14 cellular contexts compared by ENCODE assay signal in the genomic region with DNA sequence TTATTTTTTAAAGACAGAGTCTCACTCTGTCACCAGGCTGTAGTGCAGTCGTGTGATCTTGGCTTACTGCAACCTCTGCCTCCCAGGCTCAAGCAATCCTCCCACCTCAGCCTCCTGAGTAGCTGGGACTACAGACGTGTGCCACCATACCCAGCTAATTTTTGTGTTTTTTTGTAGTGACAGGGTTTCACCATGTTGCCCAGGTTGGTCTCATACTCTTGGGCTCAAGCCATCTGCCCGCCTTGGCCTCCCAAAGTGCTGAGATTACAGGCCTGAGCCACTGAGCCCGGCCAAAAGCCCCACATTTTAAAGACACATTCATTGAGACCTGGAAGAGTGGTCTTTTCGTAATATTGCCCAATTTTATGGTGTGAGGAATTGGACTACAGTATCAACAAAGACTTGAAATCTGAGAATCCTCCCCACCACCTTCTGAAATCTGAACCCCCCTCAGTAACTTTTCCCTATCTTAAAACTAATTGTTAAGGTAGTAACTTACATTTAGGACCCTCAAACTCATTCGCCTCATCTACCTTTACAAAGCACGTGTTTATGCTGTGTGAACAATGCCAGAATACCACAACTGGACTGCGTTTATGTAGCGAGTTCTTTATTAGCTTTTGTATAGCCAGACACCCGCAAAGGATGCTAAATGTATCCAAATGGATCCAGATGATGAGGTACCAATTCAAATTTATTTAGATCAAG. TPM values are rescaled to one million over a fixed set of nuclear protein-coding genes. Genes with fewer than 3 reads are reported as not detected.
DNase-seq lines count a peak whose midpoint lies in the region; ATAC-seq and TF ChIP-seq lines count a peak whose summit lies in the region.
"Had no signal": no experiment of that assay in that cellular context is flagged by ENCODE, and none has a peak within 500 bp of the region (broad histone marks: within the 10 kb centered on the region; RNA-seq: fewer than 3 reads in every experiment).

No MANE protein-coding gene starts in this region.

- peaks cover 80% of the 10 kb centered on the region for H3K4me1 Mint-ChIP-seq in neural progenitor cell

- H3K36me3 ChIP-seq in left ventricle myocardium inferior = no peaks in the 10 kb centered on the region
- H3K36me3 ChIP-seq in neural progenitor cell = no peaks in the 10 kb centered on the region
- H3K36me3 ChIP-seq: Peyer's patch had no signal

- H3K4me1 ChIP-seq in left ventricle myocardium inferior = peaks cover 90% of the 10 kb centered on the region
- peaks cover 78% of the 10 kb centered on the region for H3K4me1 ChIP-seq in neural progenitor cell

- no peaks in the 10 kb centered on the region for H3K27me3 ChIP-seq in left ventricle myocardium inferior (ENCODE audit: low read depth)
- H3K27me3 ChIP-seq in neural progenitor cell = peaks cover 7% of the 10 kb centered on the region
- H3K27me3 ChIP-seq: Peyer's patch had no signal

- H3F3A ChIP-seq in neural progenitor cell (ENCODE audit: low read depth) = peaks cover 31% of the 10 kb centered on the region

- H3K9me3 ChIP-seq in left ventricle myocardium inferior (replicated peaks) (no peaks in the 10 kb centered on the region), neural progenitor cell (ENCODE audit: low read depth) (no peaks in the 10 kb centered on the region)
- H3K9me3 ChIP-seq: Peyer's patch had no signal

- TF ChIP-seq CTCF in left ventricle myocardium inferior (IDR thresholded peaks at IDR 0.05; ENCODE audit: borderline replicate concordance) (no peak), fibroblast of mammary gland (conservative IDR thresholded peaks at IDR 0.05; ENCODE audit: control insufficient read depth, insufficient read depth, low read depth, low read length) (no peak), neural progenitor cell (IDR thresholded peaks at IDR 0.05) (no peak)

- ATAC-seq in left cardiac atrium (no peak), HG02759 (IDR thresholded peaks at IDR 0.05; ENCODE audit: unreplicated experiment) (no peak)

- H3K4me3 ChIP-seq in left ventricle myocardium inferior (peak overlapping the region; percentile 94), fibroblast of mammary gland (ENCODE audit: control insufficient read depth, low read depth, low read length) (peak overlapping the region; percentile 96), neural progenitor cell (peak overlapping the region; percentile 96)

- H2AFZ ChIP-seq in neural progenitor cell (replicated peaks) = no peak overlapping the region

- DNase-seq in left ventricle myocardium inferior = no peak
- no peak for DNase-seq in left cardiac atrium
- DNase-seq in fibroblast of mammary gland (ENCODE audit: low read depth) = peak; percentile 8
- DNase-seq in neural progenitor cell (ENCODE audit: low spot score) = no peak
- no peak for DNase-seq in OCI-M1 (lab: John Stamatoyannopoulos, UW)
- DNase-seq in NCI-H2081 treated with DMSO at 0.1 percent for 48 hours (lab: John Stamatoyannopoulos, UW) = no peak
- DNase-seq in globus pallidus (ENCODE audit: low spot score) = no peak
- DNase-seq: 8988T; activated B cell treated with CpG ODN at 0.5 μM for 24 hours; effector CD8-positive, alpha-beta T cell; NCI-H1436; Peyer's patch had no signal

- intact Hi-C loops in left ventricle myocardium inferior (cut with micrococcal nuclease) (no loop called here), left cardiac atrium (cut with DNase I) (no loop called here)

- peak overlapping the region; percentile 66 for H3K4me3 Mint-ChIP-seq in neural progenitor cell
- H3K4me3 Mint-ChIP-seq: activated B cell treated with CpG ODN at 0.5 μM for 24 hours had no signal

- H3K27ac ChIP-seq in left ventricle myocardium inferior (replicated peaks) (no peak overlapping the region), neural progenitor cell (peak overlapping the region; percentile 5)

- no peaks in the 10 kb centered on the region for H3K36me3 Mint-ChIP-seq in neural progenitor cell

- H3K79me2 ChIP-seq in neural progenitor cell (ENCODE audit: low read depth) = peaks cover 69% of the 10 kb centered on the region

- peak overlapping the region; percentile 97 for H3K4me2 ChIP-seq in neural progenitor cell

- peaks cover 54% of the 10 kb centered on the region for H4K20me1 ChIP-seq in neural progenitor cell (ENCODE audit: low read depth)

- no peaks in the 10 kb centered on the region for H3K9me3 Mint-ChIP-seq in neural progenitor cell
- H3K9me3 Mint-ChIP-seq: activated B cell treated with CpG ODN at 0.5 μM for 24 hours; activated T-helper 2 cell treated with anti-CD3 and anti-CD28 coated beads, Interferon-gamma antibody, Interleukin-2, Interleukin-4, amounts not matched to agents 10 μg/mL and 5 μg/mL and 100 μg/mL, durations not matched to agents 14 hours and 24 hours and 36 hours had no signal

- H3K27ac Mint-ChIP-seq in neural progenitor cell = no peak overlapping the region
- H3K27ac Mint-ChIP-seq: activated B cell treated with CpG ODN at 0.5 μM for 24 hours; activated T-helper 2 cell treated with anti-CD3 and anti-CD28 coated beads, Interferon-gamma antibody, Interleukin-2, Interleukin-4, amounts not matched to agents 10 μg/mL and 5 μg/mL and 100 μg/mL, durations not matched to agents 14 hours and 24 hours and 36 hours had no signal

- no peak overlapping the region for H3K9ac ChIP-seq in neural progenitor cell

- H3K27me3 Mint-ChIP-seq in neural progenitor cell (ENCODE audit: insufficient read depth, low read depth) = peaks cover 6% of the 10 kb centered on the region

RNA-seq across cellular contexts. Expression of a gene that starts 2.7 kb away (rescaled TPM):
- 10.8 TPM for total RNA-seq in left ventricle myocardium inferior
- 10 to 100 TPM; 17.0 to 19.0 TPM for total RNA-seq in left cardiac atrium
- 35.3 and 44.8 TPM in 2 replicates for total RNA-seq in neural progenitor cell (ENCODE audit: low replicate concordance)
